Comparison of ENCODE assay signal across 4 cellular contexts in genomic region chr1:182333071-182333571, GRCh38. TPM values are rescaled to one million over a fixed set of nuclear protein-coding genes. Genes with fewer than 3 reads are reported as not detected.
DNase-seq lines count a peak whose midpoint lies in the region; ATAC-seq and TF ChIP-seq lines count a peak whose summit lies in the region.
"Not testable (repeated sequence)": the region's sequence is repeated elsewhere in the genome, so short reads cannot be mapped to it uniquely, and the experiment has no call there.

No MANE protein-coding gene starts in this region.

- H3K79me2 ChIP-seq in GM23338 (replicated peaks; ENCODE audit: insufficient read depth); neural progenitor cell (ENCODE audit: low read depth): not testable (repeated sequence)

- not testable (repeated sequence) for H3K9me3 ChIP-seq in neural progenitor cell (ENCODE audit: low read depth)

- not testable (repeated sequence) for H3K4me2 ChIP-seq in GM23338, neural progenitor cell

- H3K9me2 ChIP-seq in GM23338 (ENCODE audit: insufficient read depth) = not testable (repeated sequence)

- H3K36me3 Mint-ChIP-seq in GM23338 (ENCODE audit: low read depth); neural progenitor cell: not testable (repeated sequence)

- H3K27me3 Mint-ChIP-seq in GM23338 (ENCODE audit: insufficient read depth, low read depth, poor library complexity) = not testable (repeated sequence)
- peaks cover 11% of the 10 kb centered on the region for H3K27me3 Mint-ChIP-seq in neural progenitor cell (ENCODE audit: insufficient read depth, low read depth)

- TF ChIP-seq CTCF in GM23338 (conservative IDR thresholded peaks at IDR 0.05; ENCODE audit: low read depth in 2 of 2); neural progenitor cell (IDR thresholded peaks at IDR 0.05): not testable (repeated sequence)

- H3K4me1 ChIP-seq in GM23338 (ENCODE audit: insufficient read depth) = peaks cover 14% of the 10 kb centered on the region
- peaks cover 23% of the 10 kb centered on the region for H3K4me1 ChIP-seq in neural progenitor cell

- not testable (repeated sequence) for H3K9ac ChIP-seq in neural progenitor cell

- peak; percentile 26 for ATAC-seq in GM23338

- not testable (repeated sequence) for H3K36me3 ChIP-seq in GM23338 (ENCODE audit: insufficient read depth); neural progenitor cell

- not testable (repeated sequence) for H3K27ac Mint-ChIP-seq in GM23338
- peak overlapping the region; percentile 63 for H3K27ac Mint-ChIP-seq in neural progenitor cell

- peaks cover 19% of the 10 kb centered on the region for H3K4me1 Mint-ChIP-seq in GM23338
- H3K4me1 Mint-ChIP-seq in neural progenitor cell = peaks cover 30% of the 10 kb centered on the region

- not testable (repeated sequence) for H2AFZ ChIP-seq in GM23338; neural progenitor cell (replicated peaks)

- not testable (repeated sequence) for H3K27ac ChIP-seq in GM23338 (ENCODE audit: low read depth); neural progenitor cell

- DNase-seq in GM23338 (ENCODE audit: low spot score); neural progenitor cell (ENCODE audit: low spot score): not testable (repeated sequence)
- peak; percentile 14 for DNase-seq in NCI-H226
- peak; percentile 55 for DNase-seq in islet precursor cell

- H3K4me3 ChIP-seq in GM23338, neural progenitor cell: not testable (repeated sequence)

- H3F3A ChIP-seq in GM23338 (replicated peaks; ENCODE audit: low read depth); neural progenitor cell (ENCODE audit: low read depth): not testable (repeated sequence)

- not testable (repeated sequence) for H3K4me3 Mint-ChIP-seq in GM23338, neural progenitor cell

- not testable (repeated sequence) for H3K9me3 Mint-ChIP-seq in GM23338, neural progenitor cell

- H3K27me3 ChIP-seq in GM23338 (ENCODE audit: insufficient read depth); neural progenitor cell: not testable (repeated sequence)

- not testable (repeated sequence) for H4K20me1 ChIP-seq in GM23338 (replicated peaks; ENCODE audit: insufficient read depth); neural progenitor cell (ENCODE audit: low read depth)

RNA-seq across cellular contexts. Expression of gene GLUL, which starts 58.5 kb away (rescaled TPM):
- 356 and 359 TPM in 2 replicates for total RNA-seq in GM23338 (2014; rRNA removed; shearing (Covaris generic))
- 240 and 254 TPM in 2 replicates for polyA plus RNA-seq in GM23338 (2016; fragmentation: Nextera tagmentation; extraction: Ambion mirVana)
- 428 and 695 TPM in 2 replicates for total RNA-seq in neural progenitor cell (ENCODE audit: low replicate concordance)
